Comparison of ENCODE assay signal across 23 cellular contexts in the genomic region with DNA sequence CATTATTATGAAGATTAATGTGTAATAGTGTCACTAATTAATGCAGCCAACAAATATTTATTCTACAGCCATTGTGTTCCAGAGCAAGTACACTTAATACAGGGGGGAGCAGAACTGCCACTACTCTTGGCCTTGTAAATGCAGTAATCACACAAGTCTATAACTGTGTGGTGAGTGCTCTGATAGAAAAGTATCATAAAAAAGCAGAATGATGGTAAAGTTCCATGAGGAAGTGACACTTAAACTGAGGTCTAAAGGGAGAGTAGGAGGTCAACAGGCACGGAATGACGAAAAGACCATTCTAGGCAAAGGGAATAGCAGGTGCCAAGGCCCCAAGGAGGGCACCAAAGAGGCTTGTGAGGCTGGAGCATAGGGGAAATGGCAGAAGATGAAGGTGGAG.
"Had no signal": no experiment of that assay in that cellular context is flagged by ENCODE, and none has a peak within 500 bp of the region (broad histone marks: within the 10 kb centered on the region; RNA-seq: fewer than 3 reads in every experiment).

No MANE protein-coding gene starts in this region.

- H3K4me3 Mint-ChIP-seq: endodermal cell; naive thymus-derived CD8-positive, alpha-beta T cell had no signal

- H3K27ac Mint-ChIP-seq: endodermal cell; naive thymus-derived CD8-positive, alpha-beta T cell had no signal

- H3K36me3 ChIP-seq: neutrophil, sigmoid colon, stomach, thoracic aorta, upper lobe of right lung, vagina had no signal

- H3K27ac ChIP-seq: foreskin keratinocyte, hepatocyte, neutrophil, skin epidermis, upper lobe of right lung, vagina had no signal

- H3K4me1 ChIP-seq: foreskin keratinocyte, upper lobe of right lung had no signal

- H3K4me3 ChIP-seq: coronary artery, hepatocyte, lung, sigmoid colon, skin epidermis, stomach, thoracic aorta, upper lobe of right lung, vagina had no signal

- DNase-seq: effector CD4-positive, alpha-beta T cell; endodermal cell; erythroblast; foreskin keratinocyte; head of caudate nucleus; kidney; left cardiac atrium; left ventricle myocardium superior; mesenchymal stem cell; naive thymus-derived CD8-positive, alpha-beta T cell; sigmoid colon; stimulated activated CD4-positive, alpha-beta T cell treated with anti-CD3 and anti-CD28 coated beads, Interleukin-12 subunit alpha, Interleukin-12 subunit beta, amount 100 ng/mL, for 4 hours; stimulated activated naive CD4-positive, alpha-beta T cell; stomach; substantia nigra; upper lobe of right lung had no signal

- H3K27me3 Mint-ChIP-seq: naive thymus-derived CD8-positive, alpha-beta T cell had no signal

- ATAC-seq: foreskin keratinocyte; left cardiac atrium; left ventricle myocardium superior; naive thymus-derived CD8-positive, alpha-beta T cell; upper lobe of right lung had no signal

- H3K9me3 ChIP-seq: neutrophil, vagina had no signal

- H3K27me3 ChIP-seq: foreskin keratinocyte, hepatocyte, neutrophil, sigmoid colon, stomach, upper lobe of right lung, vagina had no signal
